Comparison of ENCODE assay signal across 13 cellular contexts in genomic region chr2:40210344-40210967, GRCh38.
"Had no signal": no experiment of that assay in that cellular context is flagged by ENCODE, and none has a peak within 500 bp of the region (broad histone marks: within the 10 kb centered on the region; RNA-seq: fewer than 3 reads in every experiment).

No MANE protein-coding gene starts in this region.

- H3K4me3 Mint-ChIP-seq: endodermal cell, immature natural killer cell had no signal

- H3K9me3 Mint-ChIP-seq: endodermal cell had no signal

- H3K27ac Mint-ChIP-seq: endodermal cell, immature natural killer cell had no signal

- H3K4me1 Mint-ChIP-seq: immature natural killer cell had no signal

- H3K36me3 Mint-ChIP-seq: activated naive CD4-positive, alpha-beta T cell treated with anti-CD3 and anti-CD28 coated beads, Interleukin-2, amount 50 U/mL, for 72 hours; immature natural killer cell had no signal

- DNase-seq: activated CD4-positive, alpha-beta T cell treated with anti-CD3 and anti-CD28 coated beads, Interleukin-2, amount 50 U/mL, for 4 hours; anterior cingulate cortex; endodermal cell; erythroblast; immature natural killer cell; midbrain; retina; stimulated activated CD4-positive, alpha-beta T cell treated with anti-CD3 and anti-CD28 coated beads, Interleukin-4, amount 100 ng/mL, for 1 hour; SW 1271; tibial artery; uterus; WERI-Rb-1 had no signal
